In genomic region chr5:10736354-10736753, GRCh38 we compare ENCODE assay signal across 21 cellular contexts. TPM values are rescaled to one million over a fixed set of nuclear protein-coding genes. Genes with fewer than 3 reads are reported as not detected.
DNase-seq lines count a peak whose midpoint lies in the region; ATAC-seq and TF ChIP-seq lines count a peak whose summit lies in the region.
"Had no signal": no experiment of that assay in that cellular context is flagged by ENCODE, and none has a peak within 500 bp of the region (broad histone marks: within the 10 kb centered on the region; RNA-seq: fewer than 3 reads in every experiment).

No MANE protein-coding gene starts in this region.

- H3K9me2 ChIP-seq in GM23338 (ENCODE audit: insufficient read depth), result no peaks in the 10 kb centered on the region

- H3K4me3 ChIP-seq in left ventricle myocardium inferior (no peak overlapping the region), right atrium auricular region (no peak overlapping the region), stomach (no peak overlapping the region), tibial nerve (no peak overlapping the region), GM23338 (no peak overlapping the region)
- H3K4me3 ChIP-seq: left lung, upper lobe of left lung had no signal

- H3K27ac ChIP-seq in left ventricle myocardium inferior (replicated peaks) (peak overlapping the region; percentile 31), right atrium auricular region (no peak overlapping the region), foreskin keratinocyte (no peak overlapping the region), stomach (peak overlapping the region in 4 of 5 donors; percentile 14 to 34 (median 22)), tibial nerve (no peak overlapping the region), GM23338 (ENCODE audit: low read depth) (no peak overlapping the region)
- H3K27ac ChIP-seq: epithelial cell of prostate, left lung, RWPE1, upper lobe of left lung had no signal

- H3K4me2 ChIP-seq in GM23338, result no peak overlapping the region

- H3K36me3 ChIP-seq in left ventricle myocardium inferior (peaks cover 19% of the 10 kb centered on the region), right atrium auricular region (peaks cover 8% of the 10 kb centered on the region), stomach (peaks cover 0 to 28% (median 23%) of the 10 kb centered on the region in 4 donors), tibial nerve (peaks cover 0 to 26% (median 0%) of the 10 kb centered on the region in 3 donors), GM23338 (ENCODE audit: insufficient read depth) (no peaks in the 10 kb centered on the region; the same call in 1 of the 2 replicates)

- H2AFZ ChIP-seq in GM23338, result no peak overlapping the region

- no peaks in the 10 kb centered on the region for H3K79me2 ChIP-seq in GM23338 (replicated peaks; ENCODE audit: insufficient read depth)

- H3K9me3 ChIP-seq in left ventricle myocardium inferior (replicated peaks) (peaks cover 13% of the 10 kb centered on the region), right atrium auricular region (peaks cover 0 to 3% of the 10 kb centered on the region in 2 donors), stomach (no peaks in the 10 kb centered on the region), tibial nerve (peaks cover 0 to 12% (median 4%) of the 10 kb centered on the region in 4 donors)
- H3K9me3 ChIP-seq: upper lobe of left lung had no signal

- no peaks in the 10 kb centered on the region for H4K20me1 ChIP-seq in GM23338 (replicated peaks; ENCODE audit: insufficient read depth)

- no peak overlapping the region for H3K27ac Mint-ChIP-seq in GM23338
- H3K27ac Mint-ChIP-seq: activated naive CD4-positive, alpha-beta T cell treated with anti-CD3 and anti-CD28 coated beads, Interleukin-2, amount 50 U/mL, for 24 hours; activated T-cell treated with anti-CD3 and anti-CD28 coated beads, Interleukin-2, amount 50 U/mL, for 24 hours; progenitor cell of endocrine pancreas had no signal

- H3F3A ChIP-seq in GM23338 (replicated peaks; ENCODE audit: low read depth), result no peaks in the 10 kb centered on the region

- DNase-seq in left ventricle myocardium inferior (no peak), right atrium auricular region (ENCODE audit: low spot score) (no peak), NCI-H1694 treated with DMSO at 0.1 percent for 48 hours (lab: John Stamatoyannopoulos, UW) (peak; percentile 88), foreskin keratinocyte (no peak), stomach (no peak), tibial nerve (ENCODE audit: low spot score in 2 of 2) (no peak), GM23338 (ENCODE audit: low spot score) (no peak)
- DNase-seq: 8988T; activated T-cell treated with anti-CD3 and anti-CD28 coated beads, Interleukin-2, amount 50 U/mL, for 24 hours; cortex of kidney; DND-41; left lung; NCI-H1105; stimulated activated naive CD4-positive, alpha-beta T cell treated with Interleukin-2 at 50 U/mL for 16 hours had no signal

- peaks cover 13% of the 10 kb centered on the region for H3K9me3 Mint-ChIP-seq in GM23338
- H3K9me3 Mint-ChIP-seq: activated naive CD4-positive, alpha-beta T cell treated with anti-CD3 and anti-CD28 coated beads, Interleukin-2, amount 50 U/mL, for 24 hours had no signal

- TF ChIP-seq CTCF in left ventricle myocardium inferior (IDR thresholded peaks at IDR 0.05; ENCODE audit: borderline replicate concordance) (no peak), right atrium auricular region (IDR thresholded peaks at IDR 0.05) (no peak), foreskin keratinocyte (conservative IDR thresholded peaks at IDR 0.05) (no peak), stomach (IDR thresholded peaks at IDR 0.05) (no peak), tibial nerve (IDR thresholded peaks at IDR 0.05) (no peak), GM23338 (conservative IDR thresholded peaks at IDR 0.05; ENCODE audit: low read depth in 2 of 2) (no peak)

- intact Hi-C loops in left ventricle myocardium inferior (cut with micrococcal nuclease) (no loop called here), stomach (cut with DNase I; ENCODE audit: low total_unique reads) (no loop called here)

- H3K27me3 ChIP-seq in left ventricle myocardium inferior (ENCODE audit: low read depth) (no peaks in the 10 kb centered on the region), right atrium auricular region (no peaks in the 10 kb centered on the region), foreskin keratinocyte (no peaks in the 10 kb centered on the region), stomach (no peaks in the 10 kb centered on the region), tibial nerve (no peaks in the 10 kb centered on the region), GM23338 (ENCODE audit: insufficient read depth) (no peaks in the 10 kb centered on the region)
- H3K27me3 ChIP-seq: left lung, upper lobe of left lung had no signal

- H3K4me1 ChIP-seq in left ventricle myocardium inferior (peaks cover 26% of the 10 kb centered on the region), right atrium auricular region (peaks cover 0 to 16% of the 10 kb centered on the region in 2 donors), foreskin keratinocyte (no peaks in the 10 kb centered on the region), stomach (peaks cover 38 to 69% (median 47%) of the 10 kb centered on the region in 4 donors), tibial nerve (no peaks in the 10 kb centered on the region), GM23338 (ENCODE audit: insufficient read depth) (no peaks in the 10 kb centered on the region)

- H3K4me3 Mint-ChIP-seq in GM23338, result no peak overlapping the region
- H3K4me3 Mint-ChIP-seq: activated naive CD4-positive, alpha-beta T cell treated with anti-CD3 and anti-CD28 coated beads, Interleukin-2, amount 50 U/mL, for 24 hours; activated T-cell treated with anti-CD3 and anti-CD28 coated beads, Interleukin-2, amount 50 U/mL, for 24 hours; CD14-positive monocyte had no signal

- H3K27me3 Mint-ChIP-seq in GM23338 (ENCODE audit: insufficient read depth, low read depth, poor library complexity), result no peaks in the 10 kb centered on the region
- H3K27me3 Mint-ChIP-seq: activated naive CD4-positive, alpha-beta T cell treated with anti-CD3 and anti-CD28 coated beads, Interleukin-2, amount 50 U/mL, for 24 hours; activated T-cell treated with anti-CD3 and anti-CD28 coated beads, Interleukin-2, amount 50 U/mL, for 24 hours; progenitor cell of endocrine pancreas had no signal

- 60 to 86% (median 74%) methylated on average over 11 of the region's 11 CpGs for WGBS in stomach, 5 donors
- 85 to 88% methylated on average over 9 to 10 of the region's 11 CpGs for WGBS in tibial nerve, 2 donors

- no peak for TF ChIP-seq EP300 in stomach (IDR thresholded peaks at IDR 0.05)
- no peak for TF ChIP-seq EP300 in tibial nerve (IDR thresholded peaks at IDR 0.05)

- H3K4me1 Mint-ChIP-seq in GM23338, result no peaks in the 10 kb centered on the region

- ATAC-seq in foreskin keratinocyte (peak; percentile 8), HG03460 (IDR thresholded peaks at IDR 0.05; ENCODE audit: unreplicated experiment) (no peak), GM23338 (no peak)
- ATAC-seq: left lung had no signal

- TF ChIP-seq POLR2A in stomach (IDR thresholded peaks at IDR 0.05) (no peak), tibial nerve (IDR thresholded peaks at IDR 0.05) (no peak)

- H3K36me3 Mint-ChIP-seq in GM23338 (ENCODE audit: low read depth), result peaks cover 45% of the 10 kb centered on the region

TF ChIP-seq in GM23338, 12 proteins besides CTCF, POLR2A, EP300 and RAD21 (continues in another document):
- TF ChIP-seq NANOG (IDR thresholded peaks at IDR 0.05; ENCODE audit: borderline replicate concordance), result no peak
- no peak for TF ChIP-seq ETS1 (IDR thresholded peaks at IDR 0.05)
- TF ChIP-seq CREB1 (CRISPR knock-in tag; IDR thresholded peaks at IDR 0.05; ENCODE audit: low read depth), result no peak
- no peak for TF ChIP-seq ZNF331 (CRISPR knock-in tag; IDR thresholded peaks at IDR 0.05; ENCODE audit: low read depth)
- no peak for TF ChIP-seq JUNB (IDR thresholded peaks at IDR 0.05; ENCODE audit: unreplicated experiment)

RNA-seq across cellular contexts. Expression of gene DAP, which starts 24.7 kb away (rescaled TPM):
- total RNA-seq in left ventricle myocardium inferior, result 22.9 TPM
- 10 to 100 TPM; 34.6 to 65.8 TPM for total RNA-seq in right atrium auricular region
- 83.5 and 93.9 TPM in 2 replicates for total RNA-seq in foreskin keratinocyte
- 106 and 112 TPM in 2 replicates for polyA plus RNA-seq in foreskin keratinocyte
- total RNA-seq in stomach, result 100 to 1,000 TPM in 2 of 5 donors, 10 to 100 TPM in 2, 1 to 10 TPM in 1; 9.3 to 184 (median 66.9) TPM
- polyA plus RNA-seq in stomach, result 100 to 1,000 TPM in 2 of 3 donors, 10 to 100 TPM in 1; 52.6 to 161 (median 150) TPM
- total RNA-seq in tibial nerve, result 10 to 100 TPM; 43.0 to 77.7 (median 50.0) TPM
- total RNA-seq in GM23338 (2014; rRNA removed; shearing (Covaris generic)), result 32.7 and 35.7 TPM in 2 replicates
- polyA plus RNA-seq in GM23338 (2016; fragmentation: Nextera tagmentation; extraction: Ambion mirVana), result 31.5 and 37.6 TPM in 2 replicates

Comparison
In these comparisons a context has a peak if more than half of its experiments do, and no peak if none do; other contexts are left out.
1. H3K27ac ChIP-seq: peak in left ventricle myocardium inferior (single experiment) and stomach (4 of 5); none in right atrium auricular region (0 of 2), foreskin keratinocyte (single experiment), tibial nerve (0 of 4) and GM23338 (single experiment).